ENCODE assay signal across 8 cellular contexts in genomic region chr2:112187805-112188596, GRCh38. TPM values are rescaled to one million over a fixed set of nuclear protein-coding genes. Genes with fewer than 3 reads are reported as not detected.
DNase-seq lines count a peak whose midpoint lies in the region; ATAC-seq and TF ChIP-seq lines count a peak whose summit lies in the region.

No MANE protein-coding gene starts in this region.

- peak; percentile 85 to 87 for ATAC-seq in activated T-cell treated with anti-CD3 and anti-CD28 coated beads, Interleukin-2, amount 50 U/mL, for 72 hours (replicated peaks in 1 of 2)

- H3K36me3 Mint-ChIP-seq in activated T-cell treated with anti-CD3 and anti-CD28 coated beads, Interleukin-2, amount 50 U/mL, for 72 hours (ENCODE audit: insufficient read depth in 2 of 2): peaks cover 4 to 5% of the 10 kb centered on the region in 2 donors
- no peaks in the 10 kb centered on the region for H3K36me3 Mint-ChIP-seq in mesothelial cell of epicardium

- DNase-seq in DMS53 (lab: John Stamatoyannopoulos, UW) (peak; percentile 26), DMS53 treated with DMSO at 0.1 percent for 48 hours (lab: John Stamatoyannopoulos, UW; ENCODE audit: unreplicated experiment) (no peak), lung microvascular endothelial cell (ENCODE audit: low read depth in 2 of 2) (peak; percentile 69 to 93), mesothelial cell of epicardium (ENCODE audit: low spot score in 2 of 2, unreplicated experiment in 2 of 2) (no peak), SIG-M5 treated with dmso at 0.1 percent for 504 hours (lab: John Stamatoyannopoulos, UW; ENCODE audit: unreplicated experiment) (no peak), NOMO-1 (lab: John Stamatoyannopoulos, UW; ENCODE audit: unreplicated experiment in 2 of 2) (no peak)
- peak; percentile 77 to 82 for DNase-seq in activated T-cell treated with anti-CD3 and anti-CD28 coated beads, Interleukin-2, amount 50 U/mL, for 72 hours

- H3K4me1 Mint-ChIP-seq in activated T-cell treated with anti-CD3 and anti-CD28 coated beads, Interleukin-2, amount 50 U/mL, for 72 hours (ENCODE audit: low read depth): peaks cover 91% of the 10 kb centered on the region
- no peaks in the 10 kb centered on the region for H3K4me1 Mint-ChIP-seq in mesothelial cell of epicardium

- no peaks in the 10 kb centered on the region for H3K27me3 Mint-ChIP-seq in activated T-cell treated with anti-CD3 and anti-CD28 coated beads, Interleukin-2, amount 50 U/mL, for 72 hours (ENCODE audit: low read depth)
- H3K27me3 Mint-ChIP-seq in mesothelial cell of epicardium (ENCODE audit: low read depth): peaks cover 3% of the 10 kb centered on the region

- H3K36me3 ChIP-seq in thymus (ENCODE audit: control insufficient read depth, insufficient read depth): no peaks in the 10 kb centered on the region

- H3K27me3 ChIP-seq in thymus (ENCODE audit: control insufficient read depth, insufficient read depth): no peaks in the 10 kb centered on the region

- peaks cover 33% of the 10 kb centered on the region for H3K4me1 ChIP-seq in thymus (ENCODE audit: control insufficient read depth, insufficient read depth, low read length)

- H3K27ac ChIP-seq in thymus (ENCODE audit: low read depth): peak overlapping the region; percentile 96

- no peaks in the 10 kb centered on the region for H3K9me3 ChIP-seq in thymus (ENCODE audit: control insufficient read depth)

- peak overlapping the region; percentile 7 for H3K4me3 ChIP-seq in thymus (ENCODE audit: low read length)

- peak overlapping the region; percentile 96 for H3K27ac Mint-ChIP-seq in activated T-cell treated with anti-CD3 and anti-CD28 coated beads, Interleukin-2, amount 50 U/mL, for 72 hours
- no peak overlapping the region for H3K27ac Mint-ChIP-seq in mesothelial cell of epicardium

- H3K9me3 Mint-ChIP-seq in activated T-cell treated with anti-CD3 and anti-CD28 coated beads, Interleukin-2, amount 50 U/mL, for 72 hours: peaks cover 0 to 2% of the 10 kb centered on the region in 2 donors
- peaks cover 7% of the 10 kb centered on the region for H3K9me3 Mint-ChIP-seq in mesothelial cell of epicardium

- TF ChIP-seq CTCF in mesothelial cell of epicardium (IDR thresholded peaks at IDR 0.05; ENCODE audit: unreplicated experiment): no peak

- 26% methylated on average over 9 of the region's 9 CpGs for WGBS in thymus

- peak overlapping the region; percentile 73 to 76 for H3K4me3 Mint-ChIP-seq in activated T-cell treated with anti-CD3 and anti-CD28 coated beads, Interleukin-2, amount 50 U/mL, for 72 hours
- no peak overlapping the region for H3K4me3 Mint-ChIP-seq in mesothelial cell of epicardium

RNA-seq across cellular contexts. Expression of gene FBLN7, which starts 49.8 kb away (rescaled TPM):
- 10 to 100 TPM; 22.3 to 30.6 TPM for total RNA-seq in activated T-cell treated with anti-CD3 and anti-CD28 coated beads, Interleukin-2, amount 50 U/mL, for 72 hours
- total RNA-seq in lung microvascular endothelial cell (0.87 and 2.2 TPM in 2 replicates), mesothelial cell of epicardium (1.9 to 2.4 TPM (median 2.2 TPM) in 3 replicates)
- polyA plus RNA-seq in thymus: 4.8 TPM

Comparison
In these comparisons a context has a peak if more than half of its experiments do, and no peak if none do; other contexts are left out.
1. DNase-seq: peak in DMS53 (single experiment), activated T-cell treated with anti-CD3 and anti-CD28 coated beads, Interleukin-2, amount 50 U/mL, for 72 hours (2 of 2) and lung microvascular endothelial cell (2 of 2); none in DMS53 treated with DMSO at 0.1 percent for 48 hours (single experiment), mesothelial cell of epicardium (0 of 2), SIG-M5 treated with dmso at 0.1 percent for 504 hours (single experiment) and NOMO-1 (0 of 2).